Comparison of ENCODE assay signal across 10 cellular contexts in genomic region chr5:177474845-177475562, GRCh38. TPM values are rescaled to one million over a fixed set of nuclear protein-coding genes. Genes with fewer than 3 reads are reported as not detected.
A peak's percentile ranks its signal among the peaks of the same experiment; 100 is the strongest.
DNase-seq lines count a peak whose midpoint lies in the region; ATAC-seq and TF ChIP-seq lines count a peak whose summit lies in the region.
"Had no signal": no experiment of that assay in that cellular context is flagged by ENCODE, and none has a peak within 500 bp of the region (broad histone marks: within the 10 kb centered on the region; RNA-seq: fewer than 3 reads in every experiment).

No MANE protein-coding gene starts in this region.

- H3K27me3 ChIP-seq in AG04450 (ENCODE audit: control insufficient read depth, insufficient read depth, low read length), result no peaks in the 10 kb centered on the region

- no peak overlapping the region for H3K4me3 ChIP-seq in AG04450 (ENCODE audit: low read depth, low read length)

- H3K9me3 ChIP-seq in AG04450 (ENCODE audit: control insufficient read depth, insufficient read depth, low read length), result no peaks in the 10 kb centered on the region; the same call in 1 of the 2 replicates

- CTCF ChIA-PET in AG04450 (lab: Charles Lee), result interaction anchor here (3.0 kb wide), 1 partner anchor 18 kb away, joined by 11 read pairs; no protein-coding TSS in a partner anchor

- intact Hi-C loops in left colon (cut with DNase I, micrococcal nuclease), result no loop called here

- TF ChIP-seq CTCF in AG04450 (IDR thresholded peaks at IDR 0.05; ENCODE audit: low read depth, low read length), result no peak

- H3K27ac ChIP-seq in AG04450 (ENCODE audit: low read depth, low read length), result peak overlapping the region; percentile 31
- H3K27ac ChIP-seq: HL-60 had no signal

- ATAC-seq in left colon (no peak), esophagus mucosa (no peak)

- DNase-seq in AG04450 (ENCODE audit: low read depth, low spot score) (no peak), M059J (ENCODE audit: low read depth) (peak; percentile 32), hepatic stellate cell (ENCODE audit: low spot score) (peak; percentile 37), left colon (no peak), COLO668 (lab: John Stamatoyannopoulos, UW; ENCODE audit: unreplicated experiment) (no peak)
- DNase-seq: HCEC 1CT; NCI-H2081; stimulated activated CD4-positive, alpha-beta T cell treated with anti-CD3 and anti-CD28 coated beads, Interleukin-2, amount 100 ng/mL, for 24 hours had no signal

- POLR2A ChIA-PET in AG04450 (lab: Yijun Ruan, JAX), result interaction anchor here (0.5 to 13.1 kb wide), 3 partner anchors 15 to 24 kb away, joined by 3 to 230 read pairs (median 7); partner anchors contain the start of gene PDLIM7

RNA-seq across cellular contexts. Expression of gene DBN1, which starts 1.6 kb away (rescaled TPM):
- polyA plus RNA-seq in AG04450 (2011; rRNA removed), result 146 and 164 TPM in 2 replicates
- 169 and 227 TPM in 2 replicates for polyA minus RNA-seq in AG04450 (2011; rRNA and poly(A)+ RNA removed)
- total RNA-seq in M059J (2014; rRNA removed; shearing (Covaris generic)), result 73.0 and 121 TPM in 2 replicates
- total RNA-seq in left colon (10 to 100 TPM; 11.8 to 18.8 TPM), esophagus mucosa (27.2 TPM)

RNA-seq across cellular contexts. Expression of gene PDLIM7, which starts 22.4 kb away (rescaled TPM):
- 195 and 268 TPM in 2 replicates for polyA plus RNA-seq in AG04450 (2011; rRNA removed)
- 134 and 147 TPM in 2 replicates for polyA minus RNA-seq in AG04450 (2011; rRNA and poly(A)+ RNA removed)
- total RNA-seq in M059J (2014; rRNA removed; shearing (Covaris generic)), result 172 and 230 TPM in 2 replicates
- total RNA-seq in left colon (10 to 100 TPM; 12.1 to 56.5 TPM), esophagus mucosa (23.0 TPM)

RNA-seq across cellular contexts. Expression of gene PRR7, which starts 28.4 kb away (rescaled TPM):
- polyA plus RNA-seq in AG04450 (2011; rRNA removed), result 1.0 and 1.6 TPM in 2 replicates
- polyA minus RNA-seq in AG04450 (2011; rRNA and poly(A)+ RNA removed), result 0.28 and 0.43 TPM in 2 replicates
- 24.8 and 44.4 TPM in 2 replicates for total RNA-seq in M059J (2014; rRNA removed; shearing (Covaris generic))
- 1 to 10 TPM; 1.6 to 2.2 TPM for total RNA-seq in left colon
- 4.3 TPM for total RNA-seq in esophagus mucosa

RNA-seq across cellular contexts. Expression of gene DOK3, which starts 34.6 kb away (rescaled TPM):
- polyA plus RNA-seq in AG04450 (2011; rRNA removed), result 0.50 and 0.96 TPM in 2 replicates
- 0.43 and 2.3 TPM in 2 replicates for polyA minus RNA-seq in AG04450 (2011; rRNA and poly(A)+ RNA removed)
- 2.2 and 6.7 TPM in 2 replicates for total RNA-seq in M059J (2014; rRNA removed; shearing (Covaris generic))
- total RNA-seq in left colon (1 to 10 TPM; 4.1 to 8.9 TPM), esophagus mucosa (3.3 TPM)

RNA-seq across cellular contexts. Expression of gene DDX41, which starts 41.8 kb away (rescaled TPM):
- 71.8 and 96.0 TPM in 2 replicates for polyA plus RNA-seq in AG04450 (2011; rRNA removed)
- polyA minus RNA-seq in AG04450 (2011; rRNA and poly(A)+ RNA removed), result 58.0 and 71.2 TPM in 2 replicates
- total RNA-seq in M059J (2014; rRNA removed; shearing (Covaris generic)), result 66.0 and 103 TPM in 2 replicates
- total RNA-seq in left colon, result 10 to 100 TPM; 74.3 to 79.9 TPM
- 64.2 TPM for total RNA-seq in esophagus mucosa

Comparison
In these comparisons a context has a peak if more than half of its experiments do, and no peak if none do; other contexts are left out.
1. DNase-seq: peak in M059J (single experiment) and hepatic stellate cell (single experiment); none in AG04450 (single experiment), left colon (0 of 2) and COLO668 (single experiment).